In genomic region chr1:74430496-74430895, GRCh38 we compare ENCODE assay signal across 20 cellular contexts.
DNase-seq lines count a peak whose midpoint lies in the region; ATAC-seq and TF ChIP-seq lines count a peak whose summit lies in the region.
"Had no signal": no experiment of that assay in that cellular context is flagged by ENCODE, and none has a peak within 500 bp of the region (broad histone marks: within the 10 kb centered on the region; RNA-seq: fewer than 3 reads in every experiment).

No MANE protein-coding gene starts in this region.

- H4K8ac ChIP-seq in IMR-90 (ENCODE audit: low read depth in 2 of 2, low read length in 2 of 2) = no peak overlapping the region

- no peak overlapping the region for H2BK5ac ChIP-seq in IMR-90 (ENCODE audit: low read depth, low read length, poor library complexity, severe bottlenecking)

- no peak overlapping the region for H3K4me3 ChIP-seq in IMR-90 (ENCODE audit: insufficient read depth, low read depth, low read length)
- H3K4me3 ChIP-seq in neuron (ENCODE audit: low read length) = no peak overlapping the region
- no peak overlapping the region for H3K4me3 ChIP-seq in transverse colon
- H3K4me3 ChIP-seq: BLaER1, GM23338 had no signal

- 0 out of 2 replicates have a peak overlapping the region, but pooled peaks have one; percentile 11 for H2BK120ac ChIP-seq in IMR-90 (ENCODE audit: low read depth, low read length)

- H3K27me3 ChIP-seq in IMR-90 (ENCODE audit: control insufficient read depth, insufficient read depth, low read length) = no peaks in the 10 kb centered on the region
- no peaks in the 10 kb centered on the region for H3K27me3 ChIP-seq in neuron (ENCODE audit: insufficient read depth, low read length)
- no peaks in the 10 kb centered on the region for H3K27me3 ChIP-seq in transverse colon
- H3K27me3 ChIP-seq: BLaER1 had no signal

- H3K36me3 ChIP-seq in IMR-90 (ENCODE audit: control insufficient read depth, insufficient read depth, low read length) (no peaks in the 10 kb centered on the region), neuron (ENCODE audit: insufficient read depth, low read length) (no peaks in the 10 kb centered on the region), transverse colon (no peaks in the 10 kb centered on the region)
- H3K36me3 ChIP-seq: BLaER1 had no signal

- intact Hi-C loops in IMR-90 (cut with micrococcal nuclease) (no loop called here), transverse colon (cut with DNase I; ENCODE audit: low total_unique reads) (no loop called here)

- no peak for TF ChIP-seq RAD21 in IMR-90 (IDR thresholded peaks at IDR 0.05; ENCODE audit: low read length)

- no CpG with 5 or more reads among the region's 4 CpGs for WGBS in IMR-90 (ENCODE audit: extremely low coverage in 2 of 2, insufficient read length in 1 of 2), 2 experiments
- 62 to 76% methylated on average over 4 of the region's 4 CpGs for WGBS in transverse colon (ENCODE audit: low coverage in 1 of 2), 2 donors

- peak; percentile 33 for DNase-seq in COLO829 (ENCODE audit: low spot score)
- DNase-seq in IMR-90 = no peak
- peak; percentile 67 for DNase-seq in foreskin melanocyte
- no peak for DNase-seq in central memory CD4-positive, alpha-beta T cell
- DNase-seq in transverse colon = no peak
- DNase-seq in AML-193 (lab: John Stamatoyannopoulos, UW) = no peak
- DNase-seq in substantia nigra (lab: John Stamatoyannopoulos, UW) = no peak
- DNase-seq: Calu3; CD4-positive, CD25-positive, alpha-beta regulatory T cell; CD8-positive, alpha-beta T cell; COR-L47; DMS53; DMS79 treated with DMSO at 0.1 percent for 48 hours; GF-D8; H9 had no signal

- no peak overlapping the region for H2BK15ac ChIP-seq in IMR-90 (ENCODE audit: low read depth, low read length)

- no peak overlapping the region for H4K91ac ChIP-seq in IMR-90 (ENCODE audit: insufficient read depth, low read depth, low read length)

- no peak for TF ChIP-seq POLR2A in IMR-90 (IDR thresholded peaks at IDR 0.05; ENCODE audit: low read depth, low read length)
- no peak for TF ChIP-seq POLR2A in transverse colon (IDR thresholded peaks at IDR 0.05)

- H3K9me1 ChIP-seq in IMR-90 (ENCODE audit: insufficient read depth, low read length) = no peaks in the 10 kb centered on the region

- no peak overlapping the region for H3K56ac ChIP-seq in IMR-90 (ENCODE audit: extremely low read depth, insufficient read depth, low read length)

- H2AFZ ChIP-seq in IMR-90 (replicated peaks; ENCODE audit: low read length, poor library complexity) (no peak overlapping the region), neuron (ENCODE audit: low read depth, low read length) (peak overlapping the region; percentile 21)
- H2AFZ ChIP-seq: GM23338 had no signal

- CTCF ChIA-PET in IMR-90 (lab: Yijun Ruan, JAX) = no interaction called here

- H3K79me1 ChIP-seq in IMR-90 (ENCODE audit: low read depth in 1 of 2, low read length in 2 of 2) = no peaks in the 10 kb centered on the region

- no peak overlapping the region for H3K9ac ChIP-seq in IMR-90 (ENCODE audit: low read depth, low read length)
- H3K9ac ChIP-seq: BLaER1 had no signal

- no peaks in the 10 kb centered on the region for H4K20me1 ChIP-seq in IMR-90 (ENCODE audit: insufficient read depth, low read length)
- H4K20me1 ChIP-seq: BLaER1 had no signal

- ATAC-seq in IMR-90 (ENCODE audit: low read depth) = no peak
- ATAC-seq: CD8-positive, alpha-beta T cell; GM23338; HCT116 had no signal

- no peak overlapping the region for H3K14ac ChIP-seq in IMR-90 (replicated peaks; ENCODE audit: low read depth, low read length)

- POLR2A ChIA-PET in IMR-90 (lab: Charles Lee; ENCODE audit: unreplicated experiment) = no interaction called here

- in situ Hi-C loops in IMR-90 (cut with MboI; ENCODE audit: low sequenced_read_pairs) (no loop called here), transverse colon (cut with MboI; ENCODE audit: low pct_ligation_motif_present in 1 of 4, low pct_unique_long_range_greater_than_20kb in 1 of 4, low sequenced_read_pairs in 3 of 4) (no loop called here)

- no peak overlapping the region for H3K23ac ChIP-seq in IMR-90 (ENCODE audit: low read depth, low read length)

- TF ChIP-seq EP300 in transverse colon (IDR thresholded peaks at IDR 0.05; ENCODE audit: low read depth) = no peak

- H2AK9ac ChIP-seq in IMR-90 (replicated peaks; ENCODE audit: low read depth, low read length, poor library complexity) = no peak overlapping the region

- H2AK5ac ChIP-seq in IMR-90 (ENCODE audit: low read depth, low read length) = no peak overlapping the region

- peak overlapping the region; percentile 75; the same call in 1 of the 2 replicates for H3K18ac ChIP-seq in IMR-90 (ENCODE audit: low read depth, low read length)

- H3K4ac ChIP-seq in IMR-90 (ENCODE audit: low read depth, low read length) = no peak overlapping the region

- no peak overlapping the region for H3K4me2 ChIP-seq in IMR-90 (ENCODE audit: low read depth, low read length)
- H3K4me2 ChIP-seq: BLaER1, GM23338 had no signal

- H2BK20ac ChIP-seq in IMR-90 (ENCODE audit: low read depth, low read length) = peak overlapping the region; percentile 5; the same call in 1 of the 2 replicates

- no TSS peak for BruUV-seq in IMR-90 (replicated peaks; lab: Mats Ljungman, UMichigan)

- H3K9me3 ChIP-seq in IMR-90 (ENCODE audit: control insufficient read depth, insufficient read depth, low read length) = no peaks in the 10 kb centered on the region
- H3K9me3 ChIP-seq in neuron (ENCODE audit: low read length) = no peaks in the 10 kb centered on the region
- no peaks in the 10 kb centered on the region for H3K9me3 ChIP-seq in transverse colon
- H3K9me3 ChIP-seq: BLaER1 had no signal

- H3K4me1 ChIP-seq in IMR-90 (ENCODE audit: control insufficient read depth, insufficient read depth, low read length) (peaks cover 5% of the 10 kb centered on the region; the same call in 1 of the 2 replicates), neuron (ENCODE audit: insufficient read depth, low read length) (peaks cover 33% of the 10 kb centered on the region), transverse colon (no peaks in the 10 kb centered on the region)
- H3K4me1 ChIP-seq: BLaER1 had no signal

- dilution Hi-C loops in IMR-90 (cut with HindIII; ENCODE audit: low sequenced_read_pairs, unreplicated experiment) = no loop called here

- TF ChIP-seq CTCF in IMR-90 (conservative IDR thresholded peaks at IDR 0.05; ENCODE audit: low read depth, low read length) (no peak), transverse colon (IDR thresholded peaks at IDR 0.05) (no peak)

- H4K5ac ChIP-seq in IMR-90 (ENCODE audit: low read depth, low read length) = no peak overlapping the region

- no peak overlapping the region for H3K27ac ChIP-seq in IMR-90 (ENCODE audit: insufficient read depth, low read length)
- H3K27ac ChIP-seq in transverse colon = no peak overlapping the region
- H3K27ac ChIP-seq in substantia nigra (ENCODE audit: low read depth, low read length, poor library complexity, severe bottlenecking) = no peak overlapping the region
- H3K27ac ChIP-seq: BLaER1, C4-2B had no signal

TF ChIP-seq in IMR-90, 13 proteins besides CTCF, POLR2A, EP300 and RAD21:
- no peak for TF ChIP-seq CEBPB (IDR thresholded peaks at IDR 0.05; ENCODE audit: low read depth, low read length)
- TF ChIP-seq MAZ (IDR thresholded peaks at IDR 0.05; ENCODE audit: borderline replicate concordance, low read depth, low read length) = no peak
- TF ChIP-seq NFE2L2 (IDR thresholded peaks at IDR 0.05; ENCODE audit: low read depth, low read length) = no peak
- TF ChIP-seq SMC3 (IDR thresholded peaks at IDR 0.05; ENCODE audit: low read depth, low read length) = no peak
- no peak for TF ChIP-seq USF2 (IDR thresholded peaks at IDR 0.05; ENCODE audit: low read depth, low read length)
- no peak for TF ChIP-seq MXI1 (IDR thresholded peaks at IDR 0.05; ENCODE audit: borderline replicate concordance, low read depth, low read length)

Comparison
In these comparisons a context has a peak if more than half of its experiments do, and no peak if none do; other contexts are left out.
1. DNase-seq: peak in COLO829 (single experiment) and foreskin melanocyte (single experiment); none in IMR-90 (single experiment), central memory CD4-positive, alpha-beta T cell (single experiment), transverse colon (single experiment), AML-193 (0 of 2) and substantia nigra (0 of 49).